ENCODE assay signal across 8 cellular contexts in genomic region chr5:72523960-72524582, GRCh38. TPM values are rescaled to one million over a fixed set of nuclear protein-coding genes. Genes with fewer than 3 reads are reported as not detected.
DNase-seq lines count a peak whose midpoint lies in the region; ATAC-seq and TF ChIP-seq lines count a peak whose summit lies in the region.

No MANE protein-coding gene starts in this region.

- POLR2A ChIA-PET in GM10248 (lab: Yijun Ruan, JAX), result no interaction called here

- H3K9me3 Mint-ChIP-seq in activated T-helper 17 cell treated with anti-CD3 and anti-CD28 coated beads, Interleukin-2, amount 50 U/mL, for 72 hours, result no peaks in the 10 kb centered on the region

- H3K36me3 Mint-ChIP-seq in activated T-helper 17 cell treated with anti-CD3 and anti-CD28 coated beads, Interleukin-2, amount 50 U/mL, for 72 hours (ENCODE audit: low read depth), result no peaks in the 10 kb centered on the region

- TF ChIP-seq CTCF in GM10248 (IDR thresholded peaks at IDR 0.05; ENCODE audit: control extremely low read depth, extremely low read depth, low read depth, missing control alignments) (peak; percentile 58), fibroblast of the aortic adventitia (IDR thresholded peaks at IDR 0.05; ENCODE audit: insufficient read depth, low read length) (peak; percentile 61)

- no peak overlapping the region for H3K4me3 Mint-ChIP-seq in activated T-helper 17 cell treated with anti-CD3 and anti-CD28 coated beads, Interleukin-2, amount 50 U/mL, for 72 hours

- no peak overlapping the region for H3K4me3 ChIP-seq in fibroblast of the aortic adventitia (ENCODE audit: low read depth, low read length)

- CTCF ChIA-PET in GM10248 (lab: Yijun Ruan, JAX), result interaction anchor here (0.7 to 6.7 kb wide), 55 partner anchors 8 to 295 kb away, joined by 3 to 154 read pairs (median 5); no protein-coding TSS in a partner anchor

- intact Hi-C loops in posterior cingulate gyrus (cut with DNase I), result loop anchor here (1.0 kb wide), 1 partner anchor 158 kb away; no protein-coding TSS in a partner anchor

- ATAC-seq in HG03175 (IDR thresholded peaks at IDR 0.05; ENCODE audit: unreplicated experiment) (peak; percentile 50), HG03108 (IDR thresholded peaks at IDR 0.05; ENCODE audit: unreplicated experiment) (no peak)
- ATAC-seq in activated T-helper 17 cell treated with anti-CD3 and anti-CD28 coated beads, Interleukin-2, amount 50 U/mL, for 72 hours (replicated peaks), result no peak

- no peak overlapping the region for H3K27ac Mint-ChIP-seq in activated T-helper 17 cell treated with anti-CD3 and anti-CD28 coated beads, Interleukin-2, amount 50 U/mL, for 72 hours

- DNase-seq in GM10248 (ENCODE audit: extremely low spot score), result peak; percentile 51
- peak; percentile 3 for DNase-seq in SHP77 treated with DMSO at 0.1 percent for 48 hours (lab: John Stamatoyannopoulos, UW)
- peak; percentile 94 for DNase-seq in fibroblast of the aortic adventitia (ENCODE audit: low read depth)
- DNase-seq in renal cortical epithelial cell (ENCODE audit: low read depth), result peak; percentile 87
- no peak for DNase-seq in posterior cingulate gyrus

- H3K4me1 Mint-ChIP-seq in activated T-helper 17 cell treated with anti-CD3 and anti-CD28 coated beads, Interleukin-2, amount 50 U/mL, for 72 hours, result no peaks in the 10 kb centered on the region

- H3K27me3 Mint-ChIP-seq in activated T-helper 17 cell treated with anti-CD3 and anti-CD28 coated beads, Interleukin-2, amount 50 U/mL, for 72 hours, result no peaks in the 10 kb centered on the region

RNA-seq across cellular contexts. Expression of gene ZNF366, which starts 16.9 kb away (rescaled TPM):
- not detected in 2 replicates for total RNA-seq in fibroblast of the aortic adventitia (ENCODE audit: low replicate concordance)
- total RNA-seq in renal cortical epithelial cell, result 0.05 TPM in 1 of 2 replicates, not detected in the other
- not detected for total RNA-seq in activated T-helper 17 cell treated with anti-CD3 and anti-CD28 coated beads, Interleukin-2, amount 50 U/mL, for 72 hours

Comparison
In these comparisons a context has a peak if more than half of its experiments do, and no peak if none do; other contexts are left out.
1. DNase-seq: peak in GM10248 (single experiment), SHP77 treated with DMSO at 0.1 percent for 48 hours (single experiment), fibroblast of the aortic adventitia (single experiment) and renal cortical epithelial cell (single experiment); none in posterior cingulate gyrus (0 of 10).